In the genomic region with DNA sequence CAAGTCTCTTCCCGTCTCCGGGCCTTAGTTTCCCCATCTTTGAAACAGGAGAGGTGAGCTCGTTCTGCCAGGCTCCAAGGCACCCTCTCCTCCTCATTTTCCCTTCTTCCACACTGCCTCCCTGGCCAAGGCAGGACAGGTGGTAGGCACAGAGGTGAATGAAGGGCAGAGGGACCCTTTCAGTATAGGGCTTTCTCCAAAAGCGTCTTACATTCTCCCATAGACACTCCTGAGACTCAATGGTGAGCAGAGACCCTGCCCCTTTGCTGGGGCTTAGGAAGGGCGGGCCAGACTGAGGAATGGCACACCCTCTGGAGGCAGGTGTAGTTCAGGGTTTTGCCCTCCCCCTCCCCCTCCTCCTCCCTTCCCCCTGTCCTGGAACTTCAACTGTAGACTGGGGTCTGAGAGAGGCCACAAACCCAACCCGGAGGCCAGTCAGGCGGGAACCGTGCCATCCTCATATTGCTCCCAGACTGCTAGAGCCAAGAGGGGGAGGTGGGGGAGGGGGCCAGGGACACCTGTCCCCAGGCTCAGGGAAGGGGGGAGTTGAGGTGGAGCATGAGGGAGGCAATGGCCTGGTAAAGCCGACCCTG, we compare ENCODE assay signal across 8 cellular contexts. TPM values are rescaled to one million over a fixed set of nuclear protein-coding genes. Genes with fewer than 3 reads are reported as not detected.
DNase-seq lines count a peak whose midpoint lies in the region; ATAC-seq and TF ChIP-seq lines count a peak whose summit lies in the region.

No MANE protein-coding gene starts in this region.

- 71% methylated on average over 7 of the region's 9 CpGs for WGBS in SK-N-SH (ENCODE audit: low lambda C conversion rate)
- WGBS in thyroid gland, 2 donors, result 37 to 42% methylated on average over 9 of the region's 9 CpGs

- H3K4me3 ChIP-seq in SK-N-SH (ENCODE audit: low read depth in 2 of 2, low read length in 1 of 2) (peak overlapping the region; percentile 91 to 98), iPS-18c (ENCODE audit: insufficient read depth, low read depth, low read length) (peak overlapping the region; percentile 95), thyroid gland (replicated peaks in 1 of 3) (peak overlapping the region in 2 of 3 donors; percentile 69 to 90)

- peaks cover 20% of the 10 kb centered on the region for H4K20me1 ChIP-seq in SK-N-SH (ENCODE audit: insufficient read depth)

- peak overlapping the region in 2 of 3 donors; percentile 17 to 40 for H3K4me3 Mint-ChIP-seq in T-cell

- no peak for TF ChIP-seq POLR2A in thyroid gland (IDR thresholded peaks at IDR 0.05)

- H3K9me3 ChIP-seq in SK-N-SH (no peaks in the 10 kb centered on the region), iPS-18c (ENCODE audit: control insufficient read depth, insufficient read depth, low read length) (no peaks in the 10 kb centered on the region), thyroid gland (no peaks in the 10 kb centered on the region)

- ATAC-seq in SK-N-SH treated with all-trans-retinoic acid at 6 μM for 48 hours (no peak), T-cell (replicated peaks in 1 of 4) (no peak), HG03378 (IDR thresholded peaks at IDR 0.05; ENCODE audit: unreplicated experiment) (no peak), HG02885 (IDR thresholded peaks at IDR 0.05; ENCODE audit: poor library complexity, unreplicated experiment) (no peak)

- peaks cover 20 to 47% of the 10 kb centered on the region in 2 donors for H3K27me3 Mint-ChIP-seq in T-cell

- H3K9ac ChIP-seq in SK-N-SH, result no peak overlapping the region

- H3K27ac ChIP-seq in SK-N-SH (ENCODE audit: low read depth in 2 of 2, low read length in 1 of 2) (peak overlapping the region in 1 of 2 experiments; percentile 89; a peak in 1 of 4 replicates), thyroid gland (peak overlapping the region; percentile 61 to 88 (median 72))

- no peak overlapping the region for H2AFZ ChIP-seq in SK-N-SH (ENCODE audit: low read depth)

- TF ChIP-seq EP300 in SK-N-SH (IDR thresholded peaks at IDR 0.05; ENCODE audit: borderline replicate concordance in 1 of 2, low read depth in 1 of 2, low read length in 1 of 2), result no peak

- H3K27me3 ChIP-seq in SK-N-SH (ENCODE audit: insufficient read depth) (no peaks in the 10 kb centered on the region), thyroid gland (no peaks in the 10 kb centered on the region)

- H3K9me2 ChIP-seq in SK-N-SH, result no peaks in the 10 kb centered on the region

- peaks cover 15 to 38% of the 10 kb centered on the region in 2 experiments for H3K4me1 ChIP-seq in SK-N-SH (ENCODE audit: control insufficient read depth in 1 of 2, insufficient read depth in 2 of 2, low read depth in 1 of 2, low read length in 1 of 2)
- peaks cover 34 to 41% of the 10 kb centered on the region in 2 donors for H3K4me1 ChIP-seq in thyroid gland

- DNase-seq in SK-N-SH (no peak), T-cell (no peak), thyroid gland (peak; percentile 57 to 67), amygdala (lab: John Stamatoyannopoulos, UW) (no peak)

- POLR2A ChIA-PET in SK-N-SH (lab: Yijun Ruan, JAX) (no interaction called here), T-cell (lab: Charles Lee) (no interaction called here)

- peaks cover 41% of the 10 kb centered on the region for H3K79me2 ChIP-seq in SK-N-SH (ENCODE audit: insufficient read depth)

- TF ChIP-seq RAD21 in SK-N-SH (IDR thresholded peaks at IDR 0.05; ENCODE audit: low read length), result no peak

- H3K36me3 ChIP-seq in SK-N-SH (replicated peaks in 1 of 2; ENCODE audit: control insufficient read depth in 1 of 2, insufficient read depth in 2 of 2, low read length in 1 of 2) (peaks cover 17 to 34% of the 10 kb centered on the region in 2 experiments), thyroid gland (peaks cover 28% of the 10 kb centered on the region in 2 donors)

- peaks cover 45 to 58% (median 48%) of the 10 kb centered on the region in 3 donors for H3K4me1 Mint-ChIP-seq in T-cell

- CTCF ChIA-PET in SK-N-SH (lab: Yijun Ruan, JAX), result interaction anchor here (1.0 to 8.9 kb wide), 7 partner anchors 12 to 107 kb away, joined by 3 to 221 read pairs (median 5); partner anchors contain the start of genes PSMC3IP and TUBG2
- CTCF ChIA-PET in T-cell (lab: Charles Lee), result interaction anchor here in 1 of 2 donors (0.5 to 1.0 kb wide), 2 partner anchors 95 to 322 kb away, joined by 3 read pairs; no protein-coding TSS in a partner anchor

- peaks cover 15% of the 10 kb centered on the region for H3F3A ChIP-seq in SK-N-SH (replicated peaks; ENCODE audit: insufficient read depth)

- H3K27ac Mint-ChIP-seq in T-cell, result no peak overlapping the region

- no peak for TF ChIP-seq CTCF in SK-N-SH (IDR thresholded peaks at IDR 0.05)
- TF ChIP-seq CTCF in thyroid gland (IDR thresholded peaks at IDR 0.05), result no peak

- peak overlapping the region; percentile 99 for H3K4me2 ChIP-seq in SK-N-SH

- intact Hi-C loops in thyroid gland (cut with DNase I), result loop anchor here (5.0 kb wide), 1 partner anchor 98 kb away; the partner anchor contains the start of gene PSMC3IP

- no peaks in the 10 kb centered on the region for H3K9me3 Mint-ChIP-seq in T-cell

- no peaks in the 10 kb centered on the region for H3K36me3 Mint-ChIP-seq in T-cell

TF ChIP-seq in SK-N-SH, 30 proteins besides CTCF, POLR2A, EP300 and RAD21 (continues in another document):
- no peak for TF ChIP-seq POLR2AphosphoS5 (IDR thresholded peaks at IDR 0.05; ENCODE audit: low read depth, low read length)
- no peak for TF ChIP-seq RCOR1 (IDR thresholded peaks at IDR 0.05; ENCODE audit: low read length)
- TF ChIP-seq EZH2phosphoT487 (IDR thresholded peaks at IDR 0.05; ENCODE audit: borderline replicate concordance, low read depth), result no peak
- no peak for TF ChIP-seq RXRA (IDR thresholded peaks at IDR 0.05; ENCODE audit: borderline replicate concordance, low read depth)
- no peak for TF ChIP-seq ELF1 (IDR thresholded peaks at IDR 0.05)
- no peak for TF ChIP-seq TEAD4 (IDR thresholded peaks at IDR 0.05; ENCODE audit: borderline replicate concordance, insufficient read depth)

TF ChIP-seq in SK-N-SH treated with all-trans-retinoic acid at 6 μM for 48 hours, 23 proteins besides CTCF, POLR2A, EP300 and RAD21:
- TF ChIP-seq ZNF565 (CRISPR knock-in tag; conservative IDR thresholded peaks at IDR 0.05; ENCODE audit: low read depth) (no peak), CSDC2 (CRISPR knock-in tag; IDR thresholded peaks at IDR 0.05) (no peak), PPARA (CRISPR knock-in tag; IDR thresholded peaks at IDR 0.05; ENCODE audit: borderline replicate concordance) (no peak), CREB5 (CRISPR knock-in tag; IDR thresholded peaks at IDR 0.05; ENCODE audit: low read depth) (no peak), ISL1 (CRISPR knock-in tag; IDR thresholded peaks at IDR 0.05) (no peak), ESRRG (CRISPR knock-in tag; IDR thresholded peaks at IDR 0.05) (no peak), ZFP3 (CRISPR knock-in tag; IDR thresholded peaks at IDR 0.05) (no peak)

RNA-seq across cellular contexts. Expression of gene PLEKHH3, which starts 1.9 kb away (rescaled TPM):
- 9.8 and 12.8 TPM in 2 replicates for polyA plus RNA-seq in SK-N-SH (2012; rRNA removed)
- polyA plus RNA-seq in SK-N-SH (2012; cell fraction: cytosol; rRNA removed), result 5.9 and 8.6 TPM in 2 replicates
- polyA plus RNA-seq in SK-N-SH (2012; cell fraction: nucleus; rRNA removed), result 22.9 and 29.8 TPM in 2 replicates
- 1 to 10 TPM in 1 of 5 donors, under 1 TPM in 4; 0.13 to 2.5 (median 0.58) TPM for total RNA-seq in T-cell
- 10 to 100 TPM; 22.0 to 30.4 (median 26.4) TPM for total RNA-seq in thyroid gland

RNA-seq across cellular contexts. Expression of gene CCR10, which starts 6.8 kb away (rescaled TPM):
- 2.2 and 3.1 TPM in 2 replicates for polyA plus RNA-seq in SK-N-SH (2012; rRNA removed)
- 1.2 and 1.7 TPM in 2 replicates for polyA plus RNA-seq in SK-N-SH (2012; cell fraction: cytosol; rRNA removed)
- 11.5 and 25.8 TPM in 2 replicates for polyA plus RNA-seq in SK-N-SH (2012; cell fraction: nucleus; rRNA removed)
- 1 to 10 TPM in 4 of 5 donors, under 1 TPM in 1; 0.53 to 7.8 (median 1.3) TPM for total RNA-seq in T-cell
- 1 to 10 TPM; 2.0 to 3.6 (median 2.6) TPM for total RNA-seq in thyroid gland

RNA-seq across cellular contexts. Expression of gene CNTNAP1, which starts 7.5 kb away (rescaled TPM):
- 74.3 and 92.7 TPM in 2 replicates for polyA plus RNA-seq in SK-N-SH (2012; rRNA removed)
- 31.9 and 45.9 TPM in 2 replicates for polyA plus RNA-seq in SK-N-SH (2012; cell fraction: cytosol; rRNA removed)
- 213 and 214 TPM in 2 replicates for polyA plus RNA-seq in SK-N-SH (2012; cell fraction: nucleus; rRNA removed)
- total RNA-seq in T-cell (10 to 100 TPM in 1 of 5 donors, 1 to 10 TPM in 4; 2.2 to 18.3 (median 3.0) TPM), thyroid gland (1 to 10 TPM; 2.3 to 4.2 (median 2.5) TPM)

RNA-seq across cellular contexts. Expression of gene TUBG2, which starts 15.8 kb away (rescaled TPM):
- 27.6 and 33.9 TPM in 2 replicates for polyA plus RNA-seq in SK-N-SH (2012; rRNA removed)
- polyA plus RNA-seq in SK-N-SH (2012; cell fraction: cytosol; rRNA removed), result 14.4 and 21.3 TPM in 2 replicates
- 210 and 236 TPM in 2 replicates for polyA plus RNA-seq in SK-N-SH (2012; cell fraction: nucleus; rRNA removed)
- total RNA-seq in T-cell (10 to 100 TPM; 13.7 to 22.3 (median 20.5) TPM), thyroid gland (10 to 100 TPM; 20.4 to 38.7 (median 24.4) TPM)

Comparison
In these comparisons a context has a peak if more than half of its experiments do, and no peak if none do; other contexts are left out.
1. DNase-seq: peak in thyroid gland (2 of 2); none in SK-N-SH (single experiment), T-cell (0 of 34) and amygdala (0 of 56).
2. RNA of gene PLEKHH3, which starts 1.9 kb away (total RNA-seq): 22.0 to 30.4 TPM in thyroid gland; 0.13 to 2.5 TPM in T-cell; every median in the first group is over 4 times any median in the second.
3. Peak in every context shown above with its lines, with median percentiles within 50 percentile points of each other: H3K4me3 ChIP-seq.